2 cellular contexts compared by ENCODE assay signal in genomic region chr16:80375513-80375912, GRCh38.
TF ChIP-seq lines count a peak whose summit lies in the region.

No MANE protein-coding gene starts in this region.

TF ChIP-seq in HepG2, 621 proteins besides CTCF, POLR2A, EP300 and RAD21 (continued from another document):
- no peak for TF ChIP-seq MAX (IDR thresholded peaks at IDR 0.05)
- no peak for TF ChIP-seq ZNF703 (CRISPR knock-in tag; IDR thresholded peaks at IDR 0.05; ENCODE audit: borderline replicate concordance)
- no peak for TF ChIP-seq SMARCE1 (IDR thresholded peaks at IDR 0.05; ENCODE audit: borderline replicate concordance)
- peak; percentile 43 to 78; a peak in 3 of 4 replicates for TF ChIP-seq MAFK (conservative IDR thresholded peaks at IDR 0.05 in 1 of 2, IDR thresholded peaks at IDR 0.05 in 1 of 2; ENCODE audit: low read length in 2 of 2)

TF ChIP-seq in K562, 482 proteins besides CTCF, POLR2A, EP300 and RAD21 (continued from another document):
- TF ChIP-seq CHAMP1 (IDR thresholded peaks at IDR 0.05) (no peak), ZNF316 (IDR thresholded peaks at IDR 0.05) (peak; percentile 69), C11orf30 (IDR thresholded peaks at IDR 0.05; ENCODE audit: low read depth) (peak; percentile 44), ARID3A (IDR thresholded peaks at IDR 0.05; ENCODE audit: borderline replicate concordance, low read depth, low read length) (no peak), MAFG (tag; conservative IDR thresholded peaks at IDR 0.05) (peak; percentile 56; the same call in 1 of the 2 replicates), ZNF239 (CRISPR knock-in tag; IDR thresholded peaks at IDR 0.05) (no peak), MAFK (IDR thresholded peaks at IDR 0.05; ENCODE audit: low read length) (peak; percentile 35; the same call in 1 of the 2 replicates), ARID2 (IDR thresholded peaks at IDR 0.05) (no peak)
TF ChIP-seq in K562: peak in this region for 5.
